ENCODE assay signal across 8 cellular contexts in genomic region chr20:22686097-22686496, GRCh38.
DNase-seq lines count a peak whose midpoint lies in the region; TF ChIP-seq lines count a peak whose summit lies in the region.

No MANE protein-coding gene starts in this region.

- H3K4me3 ChIP-seq in cardiac fibroblast (replicated peaks in 1 of 2; ENCODE audit: low read depth in 2 of 2, low read length in 2 of 2) = no peak overlapping the region
- no peak overlapping the region for H3K4me3 ChIP-seq in coronary artery

- DNase-seq in NCI-H345 (lab: John Stamatoyannopoulos, UW) (peak; percentile 14), NCI-H345 treated with DMSO at 0.1 percent for 48 hours (lab: John Stamatoyannopoulos, UW; ENCODE audit: unreplicated experiment) (no peak), NCI-H2171 treated with DMSO at 0.1 percent for 48 hours (lab: John Stamatoyannopoulos, UW) (peak; percentile 41), cardiac fibroblast (ENCODE audit: low read depth in 2 of 2) (peak; percentile 73 to 77), lung microvascular endothelial cell (ENCODE audit: low read depth in 2 of 2) (peak; percentile 81 to 83), NCI-H2227 (lab: John Stamatoyannopoulos, UW; ENCODE audit: unreplicated experiment) (no peak), coronary artery (ENCODE audit: low spot score) (no peak)
- no peak for DNase-seq in activated CD4-positive, alpha-beta T cell treated with anti-CD3 and anti-CD28 coated beads, Interleukin-2, amount 50 U/mL, for 48 hours

- no peak overlapping the region for H3K27ac ChIP-seq in coronary artery

- TF ChIP-seq CTCF in cardiac fibroblast (IDR thresholded peaks at IDR 0.05; ENCODE audit: low read depth, low read length) (no peak), coronary artery (IDR thresholded peaks at IDR 0.05) (no peak)

Comparison
In these comparisons a context has a peak if more than half of its experiments do, and no peak if none do; other contexts are left out.
1. DNase-seq: peak in NCI-H345 (single experiment), NCI-H2171 treated with DMSO at 0.1 percent for 48 hours (single experiment), cardiac fibroblast (2 of 2) and lung microvascular endothelial cell (2 of 2); none in NCI-H345 treated with DMSO at 0.1 percent for 48 hours (single experiment), NCI-H2227 (single experiment), activated CD4-positive, alpha-beta T cell treated with anti-CD3 and anti-CD28 coated beads, Interleukin-2, amount 50 U/mL, for 48 hours (0 of 2) and coronary artery (single experiment).